ENCODE assay signal across 24 cellular contexts in the genomic region with DNA sequence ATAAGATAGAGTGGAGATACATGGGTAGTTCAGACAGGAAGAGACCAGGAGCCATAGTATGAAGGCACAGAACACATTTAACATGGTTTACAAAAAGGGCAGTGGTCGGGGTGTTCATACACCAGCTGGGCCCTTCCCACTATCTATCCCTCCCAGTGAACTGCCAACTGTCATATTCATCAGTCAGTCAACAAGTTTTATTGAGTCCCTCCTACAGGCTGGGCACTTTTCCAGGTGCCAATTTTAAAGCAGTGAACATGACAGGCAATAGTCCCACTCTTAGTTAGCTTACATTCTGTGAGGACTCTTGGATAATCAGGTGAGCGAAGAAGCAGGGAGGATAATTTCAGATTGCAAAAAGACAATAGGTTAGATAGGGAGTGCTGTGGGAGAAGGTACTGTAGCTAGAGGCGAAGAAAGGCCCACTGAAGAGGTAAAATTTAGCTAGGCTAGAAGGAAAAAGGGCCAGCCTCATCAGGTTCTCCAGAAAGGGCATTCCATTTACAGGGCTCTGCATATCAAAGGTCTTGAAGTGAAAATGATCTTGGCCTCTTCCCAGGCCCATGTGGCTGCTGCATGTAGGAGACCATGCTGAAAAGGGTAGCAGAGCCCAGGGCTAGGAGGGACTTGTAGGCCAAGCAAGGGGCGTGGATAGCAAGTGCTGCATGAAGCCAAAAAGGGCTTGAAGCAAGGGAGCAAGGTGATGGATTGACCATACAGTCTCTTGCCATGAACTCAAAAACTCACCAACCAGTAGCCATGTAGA.
DNase-seq lines count a peak whose midpoint lies in the region; ATAC-seq, FAIRE-seq and TF ChIP-seq lines count a peak whose summit lies in the region.
"Had no signal": no experiment of that assay in that cellular context is flagged by ENCODE, and none has a peak within 500 bp of the region (broad histone marks: within the 10 kb centered on the region; RNA-seq: fewer than 3 reads in every experiment).

No MANE protein-coding gene starts in this region.

- H4K20me1 ChIP-seq in endothelial cell of umbilical vein (replicated peaks; ENCODE audit: control insufficient read depth, extremely low read depth, insufficient read depth, low read length) (no peaks in the 10 kb centered on the region), smooth muscle cell (ENCODE audit: low read depth) (no peaks in the 10 kb centered on the region)

- H3K79me2 ChIP-seq in endothelial cell of umbilical vein (ENCODE audit: control insufficient read depth, insufficient read depth, low read length) = no peaks in the 10 kb centered on the region
- H3K79me2 ChIP-seq in smooth muscle cell (ENCODE audit: low read depth) = no peaks in the 10 kb centered on the region

- ATAC-seq in HG03139 (IDR thresholded peaks at IDR 0.05; ENCODE audit: unreplicated experiment) = no peak
- ATAC-seq: body of pancreas; gastrocnemius medialis; lower lobe of right lung; stimulated activated naive CD8-positive, alpha-beta T cell treated with anti-CD3 and anti-CD28 coated beads, Interleukin-15, amount 100 ng/mL, for 72 hours had no signal

- H3K27me3 ChIP-seq in endothelial cell of umbilical vein (ENCODE audit: control insufficient read depth in 2 of 2, insufficient read depth in 2 of 2, low read length in 2 of 2) = no peaks in the 10 kb centered on the region
- no peaks in the 10 kb centered on the region for H3K27me3 ChIP-seq in smooth muscle cell (ENCODE audit: low read depth)
- H3K27me3 ChIP-seq: body of pancreas, esophagus squamous epithelium, gastrocnemius medialis had no signal

- 97% methylated on average over 4 of the region's 4 CpGs for WGBS in smooth muscle cell (ENCODE audit: low lambda C conversion rate)

- no peak for TF ChIP-seq POLR2A in endothelial cell of umbilical vein (IDR thresholded peaks at IDR 0.05; ENCODE audit: low read depth, low read length)

- CTCF ChIA-PET in endothelial cell of umbilical vein (lab: Charles Lee) = interaction anchor here (1.2 to 1.5 kb wide), 3 partner anchors 18 to 82 kb away, joined by 3 to 4 read pairs (median 4); no protein-coding TSS in a partner anchor

- POLR2A ChIA-PET in endothelial cell of umbilical vein (lab: Charles Lee) = no interaction called here

- no peaks in the 10 kb centered on the region for H3F3A ChIP-seq in smooth muscle cell (ENCODE audit: low read depth)

- BruUV-seq in endothelial cell of umbilical vein (replicated peaks; lab: Mats Ljungman, UMichigan) = no TSS peak

- peaks cover 63% of the 10 kb centered on the region for H3K4me1 ChIP-seq in endothelial cell of umbilical vein (ENCODE audit: control insufficient read depth, extremely low read depth, insufficient read depth, low read length)
- H3K4me1 ChIP-seq in smooth muscle cell (ENCODE audit: low read depth) = peaks cover 20% of the 10 kb centered on the region
- H3K4me1 ChIP-seq: body of pancreas, esophagus squamous epithelium, lower lobe of right lung had no signal

- dilution Hi-C loops in endothelial cell of umbilical vein (cut with MboI; ENCODE audit: extremely low pct_ligation_motif_present, low sequenced_read_pairs) = no loop called here

- intact Hi-C loops in endothelial cell of umbilical vein (cut with micrococcal nuclease) = no loop called here

- H3K36me3 ChIP-seq in endothelial cell of umbilical vein (ENCODE audit: control insufficient read depth in 2 of 2, extremely low read depth in 1 of 2, insufficient read depth in 2 of 2, low read length in 2 of 2) (no peaks in the 10 kb centered on the region), smooth muscle cell (ENCODE audit: low read depth) (no peaks in the 10 kb centered on the region)
- H3K36me3 ChIP-seq: esophagus squamous epithelium, gastrocnemius medialis, lower lobe of right lung had no signal

- no peak overlapping the region for H3K9ac ChIP-seq in endothelial cell of umbilical vein (replicated peaks; ENCODE audit: extremely low read depth, insufficient read depth, low read length)
- H3K9ac ChIP-seq in smooth muscle cell (ENCODE audit: low read depth) = no peak overlapping the region

- H2AFZ ChIP-seq in endothelial cell of umbilical vein (ENCODE audit: low read depth, low read length) (peak overlapping the region; percentile 18), smooth muscle cell (ENCODE audit: low read depth) (peak overlapping the region; percentile 53)

- H3K9me3 ChIP-seq in endothelial cell of umbilical vein (replicated peaks; ENCODE audit: control insufficient read depth, insufficient read depth, low read length) = no peaks in the 10 kb centered on the region
- H3K9me3 ChIP-seq in smooth muscle cell (replicated peaks; ENCODE audit: low read depth) = no peaks in the 10 kb centered on the region
- H3K9me3 ChIP-seq: body of pancreas, esophagus squamous epithelium, gastrocnemius medialis, lower lobe of right lung had no signal

- H3K4me3 ChIP-seq in endothelial cell of umbilical vein (replicated peaks in 1 of 3; ENCODE audit: insufficient read depth in 1 of 3, low read depth in 1 of 3, low read length in 3 of 3) = no peak overlapping the region
- no peak overlapping the region for H3K4me3 ChIP-seq in smooth muscle cell
- H3K4me3 ChIP-seq: body of pancreas, esophagus squamous epithelium, gastrocnemius medialis, lower lobe of right lung had no signal

- H3K9me1 ChIP-seq in endothelial cell of umbilical vein (replicated peaks; ENCODE audit: control insufficient read depth, extremely low read depth, insufficient read depth, low read length) = no peaks in the 10 kb centered on the region

- no peak overlapping the region for H3K4me2 ChIP-seq in endothelial cell of umbilical vein (ENCODE audit: insufficient read depth, low read length)
- peak overlapping the region; percentile 70 for H3K4me2 ChIP-seq in smooth muscle cell

- FAIRE-seq in endothelial cell of umbilical vein (lab: Jason Lieb, UNC) = no peak
- FAIRE-seq: GM12892 had no signal

- peak overlapping the region; percentile 80 for H3K27ac ChIP-seq in endothelial cell of umbilical vein (ENCODE audit: insufficient read depth, low read depth, low read length)
- H3K27ac ChIP-seq in smooth muscle cell (ENCODE audit: low read depth) = peak overlapping the region; percentile 89
- H3K27ac ChIP-seq: body of pancreas, gastrocnemius medialis, lower lobe of right lung had no signal

- peak; percentile 8 for DNase-seq in NCI-H345 (lab: John Stamatoyannopoulos, UW)
- DNase-seq in NCI-H345 treated with DMSO at 0.1 percent for 48 hours (lab: John Stamatoyannopoulos, UW; ENCODE audit: unreplicated experiment) = no peak
- DNase-seq in NCI-H446 treated with DMSO at 0.1 percent for 48 hours (lab: John Stamatoyannopoulos, UW) = peak; percentile 88
- DNase-seq in endothelial cell of umbilical vein (ENCODE audit: low read depth, low spot score) = no peak
- DNase-seq in smooth muscle cell (lab: John Stamatoyannopoulos, UW; ENCODE audit: unreplicated experiment) = no peak
- DNase-seq in amygdala (lab: John Stamatoyannopoulos, UW) = no peak
- DNase-seq in NCI-H1417 treated with DMSO at 0.1 percent for 48 hours (lab: John Stamatoyannopoulos, UW) = no peak
- DNase-seq: activated CD4-positive, alpha-beta T cell treated with anti-CD3 and anti-CD28 coated beads for 48 hours; body of pancreas; DMS79 treated with DMSO at 0.1 percent for 48 hours; effector CD8-positive, alpha-beta T cell; esophagus squamous epithelium; gastrocnemius medialis; hypothalamus; islet precursor cell; Kasumi-1; lower lobe of right lung; NCI-H1048; NCI-H82; SHP77; stimulated activated naive CD8-positive, alpha-beta T cell treated with anti-CD3 and anti-CD28 coated beads, Interleukin-15, amount 100 ng/mL, for 72 hours; trophoblast cell had no signal

- TF ChIP-seq CTCF in endothelial cell of umbilical vein (IDR thresholded peaks at IDR 0.05; ENCODE audit: extremely low read depth in 1 of 2, insufficient read depth in 1 of 2, low read depth in 1 of 2, low read length in 2 of 2) (no peak), smooth muscle cell (IDR thresholded peaks at IDR 0.05; ENCODE audit: borderline replicate concordance, insufficient read depth, poor library complexity, severe bottlenecking) (no peak)

TF ChIP-seq in endothelial cell of umbilical vein, 7 proteins besides CTCF, POLR2A, EP300 and RAD21:
- TF ChIP-seq JUN (IDR thresholded peaks at IDR 0.05; ENCODE audit: borderline replicate concordance, insufficient read depth, insufficient read length, low read depth) (no peak), GATA2 (IDR thresholded peaks at IDR 0.05; ENCODE audit: insufficient read depth, insufficient read length, low read depth, low read length) (no peak), MYC (IDR thresholded peaks at IDR 0.05; ENCODE audit: low read depth, low read length) (no peak), POLR2AphosphoS5 (IDR thresholded peaks at IDR 0.05; ENCODE audit: insufficient read depth, low read depth, low read length) (no peak), FOS (IDR thresholded peaks at IDR 0.05; ENCODE audit: borderline replicate concordance, insufficient read depth, low read length) (no peak), EZH2 (IDR thresholded peaks at IDR 0.05; ENCODE audit: borderline replicate concordance, low read depth, low read length, severe bottlenecking) (no peak)
- TF ChIP-seq, protein P1, sequence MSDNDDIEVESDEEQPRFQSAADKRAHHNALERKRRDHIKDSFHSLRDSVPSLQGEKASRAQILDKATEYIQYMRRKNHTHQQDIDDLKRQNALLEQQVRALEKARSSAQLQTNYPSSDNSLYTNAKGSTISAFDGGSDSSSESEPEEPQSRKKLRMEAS (IDR thresholded peaks at IDR 0.05; ENCODE audit: insufficient read depth, insufficient read length) = no peak

Comparison
In these comparisons a context has a peak if more than half of its experiments do, and no peak if none do; other contexts are left out.
1. DNase-seq: peak in NCI-H345 (single experiment) and NCI-H446 treated with DMSO at 0.1 percent for 48 hours (single experiment); none in NCI-H345 treated with DMSO at 0.1 percent for 48 hours (single experiment), endothelial cell of umbilical vein (single experiment), smooth muscle cell (single experiment), amygdala (0 of 56) and NCI-H1417 treated with DMSO at 0.1 percent for 48 hours (single experiment).